In genomic region chr17:77609553-77610517, GRCh38 we compare ENCODE assay signal across 10 cellular contexts.
DNase-seq lines count a peak whose midpoint lies in the region; ATAC-seq, FAIRE-seq and TF ChIP-seq lines count a peak whose summit lies in the region.
"Had no signal": no experiment of that assay in that cellular context is flagged by ENCODE, and none has a peak within 500 bp of the region (broad histone marks: within the 10 kb centered on the region; RNA-seq: fewer than 3 reads in every experiment).

No MANE protein-coding gene starts in this region.

- H3K4me3 ChIP-seq in HepG2 (replicated peaks in 1 of 3; ENCODE audit: insufficient read depth in 1 of 3, low read depth in 2 of 3, low read length in 3 of 3): peak overlapping the region in 2 of 3 experiments; percentile 17 to 41; a peak in 3 of 6 replicates
- H3K4me3 ChIP-seq: lung had no signal

- H3K9me3 ChIP-seq in HepG2 (ENCODE audit: low read length): no peaks in the 10 kb centered on the region

- POLR2A ChIA-PET in HepG2 (lab: Yijun Ruan, JAX): no interaction called here

- H3K79me2 ChIP-seq in HepG2 (ENCODE audit: insufficient read depth, low read length): no peaks in the 10 kb centered on the region

- peak overlapping the region; percentile 64 for H3K4me2 ChIP-seq in HepG2 (ENCODE audit: low read depth, low read length)
- H3K4me2 ChIP-seq: KMS-11 had no signal

- FAIRE-seq in HepG2 (lab: Jason Lieb, UNC): no peak
- FAIRE-seq in frontal cortex (lab: Jason Lieb, UNC): no peak

- H3K9ac ChIP-seq in HepG2 (ENCODE audit: insufficient read depth, low read depth, low read length): no peak overlapping the region
- H3K9ac ChIP-seq: KMS-11 had no signal

- H3K27ac ChIP-seq in HepG2 (ENCODE audit: extremely low read length, insufficient read depth, low read length): no peak overlapping the region
- H3K27ac ChIP-seq: KMS-11 had no signal

- peak; percentile 53 for DNase-seq in NAMALWA (ENCODE audit: low spot score)
- peak; percentile 46 for DNase-seq in activated T-cell treated with anti-CD3 and anti-CD28 coated beads for 24 hours (ENCODE audit: low read depth)
- DNase-seq in HepG2 (ENCODE audit: low spot score): peak; percentile 27
- DNase-seq in stimulated activated CD8-positive, alpha-beta memory T cell treated with anti-CD3 and anti-CD28 coated beads, Interleukin-7, amount 100 ng/mL, for 4 hours (ENCODE audit: low read depth in 2 of 2): peak; percentile 47 to 57
- DNase-seq in frontal cortex (ENCODE audit: low spot score in 2 of 2): no peak
- DNase-seq in NCI-H187 (lab: John Stamatoyannopoulos, UW): no peak

- no TSS peak for BruUV-seq in HepG2 (replicated peaks; lab: Mats Ljungman, UMichigan)

- peak; percentile 37; the same call in 2 of the 3 replicates for ATAC-seq in HepG2
- ATAC-seq in GM18520 (IDR thresholded peaks at IDR 0.05; ENCODE audit: unreplicated experiment): no peak
- no peak for ATAC-seq in GM21619 (IDR thresholded peaks at IDR 0.05; ENCODE audit: unreplicated experiment)

- no peak for TF ChIP-seq CTCF in HepG2 (CRISPR knock-in tag; IDR thresholded peaks at IDR 0.05)

- WGBS in HepG2 (ENCODE audit: low lambda C conversion rate): 20% methylated on average over 26 of the region's 26 CpGs

- H3K36me3 ChIP-seq in HepG2 (replicated peaks in 1 of 2; ENCODE audit: control insufficient read depth in 1 of 2, insufficient read depth in 2 of 2, low read length in 2 of 2): no peaks in the 10 kb centered on the region

- in situ Hi-C loops in HepG2 (cut with HindIII; ENCODE audit: extremely low pct_ligation_motif_present, low pct_unique_long_range_greater_than_20kb): no loop called here

- no peak overlapping the region for H2AFZ ChIP-seq in HepG2 (ENCODE audit: low read length)

- CTCF ChIA-PET in HepG2 (lab: Yijun Ruan, JAX; ENCODE audit: low intra/inter-chr PET ratio, low total read pairs): no interaction called here

- no peak for TF ChIP-seq POLR2A in HepG2 (IDR thresholded peaks at IDR 0.05; ENCODE audit: insufficient read depth in 1 of 2, low read depth in 2 of 2, low read length in 2 of 2)

- H3K4me1 ChIP-seq in HepG2 (ENCODE audit: insufficient read depth, low read length): peaks cover 16% of the 10 kb centered on the region

- TF ChIP-seq EP300 in HepG2 (IDR thresholded peaks at IDR 0.05; ENCODE audit: low read depth in 2 of 2, low read length in 2 of 2): no peak
- no peak for TF ChIP-seq EP300 in HepG2 (CRISPR knock-in tag; IDR thresholded peaks at IDR 0.05; ENCODE audit: borderline replicate concordance)

- TF ChIP-seq RAD21 in HepG2 (CRISPR knock-in tag; IDR thresholded peaks at IDR 0.05): no peak

- intact Hi-C loops in HepG2 (cut with micrococcal nuclease; ENCODE audit: unreplicated experiment): no loop called here

- peaks cover 14 to 73% of the 10 kb centered on the region in 2 experiments; a peak in 4 of 5 replicates for H3K27me3 ChIP-seq in HepG2 (ENCODE audit: control insufficient read depth in 1 of 2, insufficient read depth in 2 of 2, low read length in 2 of 2)

- H4K20me1 ChIP-seq in HepG2 (ENCODE audit: insufficient read depth, low read length): no peaks in the 10 kb centered on the region

TF ChIP-seq in HepG2, 621 proteins besides CTCF, POLR2A, EP300 and RAD21 (continues in another document):
- no peak for TF ChIP-seq ZBTB3 (CRISPR knock-in tag; IDR thresholded peaks at IDR 0.05; ENCODE audit: borderline replicate concordance, low read depth)
- TF ChIP-seq, protein P1, sequence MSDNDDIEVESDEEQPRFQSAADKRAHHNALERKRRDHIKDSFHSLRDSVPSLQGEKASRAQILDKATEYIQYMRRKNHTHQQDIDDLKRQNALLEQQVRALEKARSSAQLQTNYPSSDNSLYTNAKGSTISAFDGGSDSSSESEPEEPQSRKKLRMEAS (IDR thresholded peaks at IDR 0.05): peak; percentile 36; the same call in 1 of the 2 replicates
- no peak for TF ChIP-seq ZNF7 (CRISPR knock-in tag; IDR thresholded peaks at IDR 0.05)
- no peak for TF ChIP-seq KDM4B (CRISPR knock-in tag; IDR thresholded peaks at IDR 0.05)
- no peak for TF ChIP-seq ZNF598 (CRISPR knock-in tag; IDR thresholded peaks at IDR 0.05; ENCODE audit: borderline replicate concordance)
- peak; percentile 48 for TF ChIP-seq SAP130 (CRISPR knock-in tag; IDR thresholded peaks at IDR 0.05; ENCODE audit: low read depth)
- no peak for TF ChIP-seq NFRKB (IDR thresholded peaks at IDR 0.05)
- no peak for TF ChIP-seq ZNF30 (CRISPR knock-in tag; IDR thresholded peaks at IDR 0.05)
- TF ChIP-seq FOXJ3 (CRISPR knock-in tag; IDR thresholded peaks at IDR 0.05; ENCODE audit: borderline replicate concordance): no peak
- no peak for TF ChIP-seq RELA (CRISPR knock-in tag; IDR thresholded peaks at IDR 0.05)
- no peak for TF ChIP-seq BCL3 (CRISPR knock-in tag; IDR thresholded peaks at IDR 0.05)
- TF ChIP-seq TSC22D2 (CRISPR knock-in tag; IDR thresholded peaks at IDR 0.05; ENCODE audit: borderline replicate concordance): no peak
- no peak for TF ChIP-seq RAD51 (IDR thresholded peaks at IDR 0.05; ENCODE audit: borderline replicate concordance)
- no peak for TF ChIP-seq SMAD1 (CRISPR knock-in tag; IDR thresholded peaks at IDR 0.05; ENCODE audit: borderline replicate concordance, low read depth)
- TF ChIP-seq KDM5A (IDR thresholded peaks at IDR 0.05; ENCODE audit: borderline replicate concordance, low read length): no peak
- no peak for TF ChIP-seq SALL2 (CRISPR knock-in tag; IDR thresholded peaks at IDR 0.05)
- no peak for TF ChIP-seq SOX5 (CRISPR knock-in tag; IDR thresholded peaks at IDR 0.05; ENCODE audit: borderline replicate concordance)
- TF ChIP-seq, protein P2, sequence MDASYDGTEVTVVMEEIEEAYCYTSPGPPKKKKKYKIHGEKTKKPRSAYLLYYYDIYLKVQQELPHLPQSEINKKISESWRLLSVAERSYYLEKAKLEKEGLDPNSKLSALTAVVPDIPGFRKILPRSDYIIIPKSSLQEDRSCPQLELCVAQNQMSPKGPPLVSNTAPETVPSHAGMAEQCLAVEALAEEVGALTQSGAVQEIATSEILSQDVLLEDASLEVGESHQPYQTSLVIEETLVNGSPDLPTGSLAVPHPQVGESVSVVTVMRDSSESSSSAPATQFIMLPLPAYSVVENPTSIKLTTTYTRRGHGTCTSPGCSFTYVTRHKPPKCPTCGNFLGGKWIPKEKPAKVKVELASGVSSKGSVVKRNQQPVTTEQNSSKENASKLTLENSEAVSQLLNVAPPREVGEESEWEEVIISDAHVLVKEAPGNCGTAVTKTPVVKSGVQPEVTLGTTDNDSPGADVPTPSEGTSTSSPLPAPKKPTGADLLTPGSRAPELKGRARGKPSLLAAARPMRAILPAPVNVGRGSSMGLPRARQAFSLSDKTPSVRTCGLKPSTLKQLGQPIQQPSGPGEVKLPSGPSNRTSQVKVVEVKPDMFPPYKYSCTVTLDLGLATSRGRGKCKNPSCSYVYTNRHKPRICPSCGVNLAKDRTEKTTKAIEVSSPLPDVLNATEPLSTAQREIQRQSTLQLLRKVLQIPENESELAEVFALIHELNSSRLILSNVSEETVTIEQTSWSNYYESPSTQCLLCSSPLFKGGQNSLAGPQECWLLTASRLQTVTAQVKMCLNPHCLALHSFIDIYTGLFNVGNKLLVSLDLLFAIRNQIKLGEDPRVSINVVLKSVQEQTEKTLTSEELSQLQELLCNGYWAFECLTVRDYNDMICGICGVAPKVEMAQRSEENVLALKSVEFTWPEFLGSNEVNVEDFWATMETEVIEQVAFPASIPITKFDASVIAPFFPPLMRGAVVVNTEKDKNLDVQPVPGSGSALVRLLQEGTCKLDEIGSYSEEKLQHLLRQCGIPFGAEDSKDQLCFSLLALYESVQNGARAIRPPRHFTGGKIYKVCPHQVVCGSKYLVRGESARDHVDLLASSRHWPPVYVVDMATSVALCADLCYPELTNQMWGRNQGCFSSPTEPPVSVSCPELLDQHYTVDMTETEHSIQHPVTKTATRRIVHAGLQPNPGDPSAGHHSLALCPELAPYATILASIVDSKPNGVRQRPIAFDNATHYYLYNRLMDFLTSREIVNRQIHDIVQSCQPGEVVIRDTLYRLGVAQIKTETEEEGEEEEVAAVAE (CRISPR knock-in tag; IDR thresholded peaks at IDR 0.05; ENCODE audit: borderline replicate concordance): 0 out of 2 replicates have a peak, but pooled peaks have one; percentile 64
- TF ChIP-seq AHR (CRISPR knock-in tag; IDR thresholded peaks at IDR 0.05): no peak
- 0 out of 2 replicates have a peak, but pooled peaks have one; percentile 34 for TF ChIP-seq IRF2 (CRISPR knock-in tag; IDR thresholded peaks at IDR 0.05)
- TF ChIP-seq ZNF788 (CRISPR knock-in tag; IDR thresholded peaks at IDR 0.05; ENCODE audit: borderline replicate concordance): no peak
- no peak for TF ChIP-seq ZNF780A (CRISPR knock-in tag; IDR thresholded peaks at IDR 0.05)
- TF ChIP-seq SRF (IDR thresholded peaks at IDR 0.05; ENCODE audit: low read depth, low read length): peak; percentile 73
- TF ChIP-seq, protein P3, sequence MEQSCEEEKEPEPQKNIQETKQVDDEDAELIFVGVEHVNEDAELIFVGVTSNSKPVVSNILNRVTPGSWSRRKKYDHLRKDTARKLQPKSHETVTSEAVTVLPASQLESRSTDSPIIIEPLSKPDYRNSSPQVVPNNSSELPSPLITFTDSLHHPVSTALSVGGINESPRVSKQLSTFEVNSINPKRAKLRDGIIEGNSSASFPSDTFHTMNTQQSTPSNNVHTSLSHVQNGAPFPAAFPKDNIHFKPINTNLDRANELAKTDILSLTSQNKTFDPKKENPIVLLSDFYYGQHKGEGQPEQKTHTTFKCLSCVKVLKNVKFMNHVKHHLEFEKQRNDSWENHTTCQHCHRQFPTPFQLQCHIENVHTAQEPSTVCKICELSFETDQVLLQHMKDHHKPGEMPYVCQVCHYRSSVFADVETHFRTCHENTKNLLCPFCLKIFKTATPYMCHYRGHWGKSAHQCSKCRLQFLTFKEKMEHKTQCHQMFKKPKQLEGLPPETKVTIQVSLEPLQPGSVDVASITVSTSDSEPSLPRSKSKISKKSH (CRISPR knock-in tag; IDR thresholded peaks at IDR 0.05; ENCODE audit: borderline replicate concordance): no peak
- no peak for TF ChIP-seq HDAC6 (IDR thresholded peaks at IDR 0.05; ENCODE audit: low read depth, low read length)
- no peak for TF ChIP-seq ZNF264 (CRISPR knock-in tag; IDR thresholded peaks at IDR 0.05)
- TF ChIP-seq ZNF781 (CRISPR knock-in tag; IDR thresholded peaks at IDR 0.05; ENCODE audit: borderline replicate concordance, not compliant biosample characterization): no peak

Comparison
In these comparisons a context has a peak if more than half of its experiments do, and no peak if none do; other contexts are left out.
1. DNase-seq: peak in NAMALWA (single experiment), activated T-cell treated with anti-CD3 and anti-CD28 coated beads for 24 hours (single experiment), HepG2 (single experiment) and stimulated activated CD8-positive, alpha-beta memory T cell treated with anti-CD3 and anti-CD28 coated beads, Interleukin-7, amount 100 ng/mL, for 4 hours (2 of 2); none in frontal cortex (0 of 2) and NCI-H187 (0 of 2).